ENCODE assay signal across 15 cellular contexts in the genomic region with DNA sequence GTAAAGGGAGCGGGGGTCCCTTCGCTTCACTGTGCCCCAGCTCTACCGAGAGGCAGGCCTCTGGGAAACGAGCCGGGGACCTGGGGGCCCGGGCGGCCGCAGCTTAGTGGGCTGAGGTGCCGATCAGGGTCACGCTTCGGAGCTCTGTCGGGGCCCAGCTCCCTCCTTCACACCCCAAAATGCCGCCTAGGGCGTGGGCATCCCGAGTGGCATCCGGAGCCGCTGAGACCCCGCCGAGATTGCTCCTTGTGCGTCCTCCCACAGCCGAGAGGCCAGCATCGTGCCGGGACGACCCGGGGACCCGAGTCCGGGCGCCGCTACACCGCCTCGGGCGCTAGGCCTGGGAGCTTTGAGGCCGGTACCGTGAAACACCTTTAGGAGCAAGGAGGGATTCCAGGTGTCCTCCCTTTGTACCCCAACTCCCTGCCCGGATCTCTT. TPM values are rescaled to one million over a fixed set of nuclear protein-coding genes. Genes with fewer than 3 reads are reported as not detected.
A peak's percentile ranks its signal among the peaks of the same experiment; 100 is the strongest.
DNase-seq lines count a peak whose midpoint lies in the region; ATAC-seq, FAIRE-seq and TF ChIP-seq lines count a peak whose summit lies in the region.
"Had no signal": no experiment of that assay in that cellular context is flagged by ENCODE, and none has a peak within 500 bp of the region (broad histone marks: within the 10 kb centered on the region; RNA-seq: fewer than 3 reads in every experiment).

No MANE protein-coding gene starts in this region.

- H3K27ac ChIP-seq in kidney (ENCODE audit: low read depth in 2 of 2, low read length in 2 of 2): peak overlapping the region; percentile 94 to 96
- peak overlapping the region; percentile 59 to 83 (median 78) for H3K27ac ChIP-seq in stomach
- H3K27ac ChIP-seq: foreskin keratinocyte had no signal

- H3K27me3 Mint-ChIP-seq in brain: peaks cover 49% of the 10 kb centered on the region

- intact Hi-C loops in kidney (cut with DNase I) (no loop called here), stomach (cut with DNase I; ENCODE audit: low total_unique reads) (no loop called here)

- DNase-seq in NCI-H82 (lab: John Stamatoyannopoulos, UW) (peak; percentile 54), NCI-H82 treated with DMSO at 0.1 percent for 48 hours (lab: John Stamatoyannopoulos, UW; ENCODE audit: unreplicated experiment) (no peak), kidney (no peak), stomach (no peak), H4 (ENCODE audit: low spot score) (no peak), NCI-H526 treated with DMSO at 0.1 percent for 48 hours (lab: John Stamatoyannopoulos, UW) (no peak)
- DNase-seq: 8988T; activated CD8-positive, alpha-beta memory T cell treated with anti-CD3 and anti-CD28 coated beads, Interleukin-2, amount 50 U/mL, for 4 hours; foreskin keratinocyte; GDM1; NCI-H1092; stimulated activated naive CD8-positive, alpha-beta T cell treated with anti-CD3 and anti-CD28 coated beads, Interleukin-15, Interleukin-2, amounts not matched to agents 100 U/mL and 50 U/mL, for 24 hours; T-helper 2 cell had no signal

- ATAC-seq in HG02981 (IDR thresholded peaks at IDR 0.05; ENCODE audit: unreplicated experiment): no peak
- ATAC-seq: foreskin keratinocyte; stimulated activated naive CD8-positive, alpha-beta T cell treated with anti-CD3 and anti-CD28 coated beads, Interleukin-15, Interleukin-2, amounts not matched to agents 100 U/mL and 50 U/mL, for 24 hours had no signal

- H3K4me3 Mint-ChIP-seq in brain: peak overlapping the region; percentile 80 to 92 (median 83)

- H3K4me1 ChIP-seq in kidney (ENCODE audit: control insufficient read depth in 1 of 2, insufficient read depth in 1 of 2, low read depth in 1 of 2, low read length in 2 of 2) (peaks cover 0 to under 1% of the 10 kb centered on the region in 2 donors), stomach (peaks cover 23 to 51% (median 38%) of the 10 kb centered on the region in 4 donors)
- H3K4me1 ChIP-seq: foreskin keratinocyte had no signal

- TF ChIP-seq CTCF in brain (conservative IDR thresholded peaks at IDR 0.05) (no peak), kidney (IDR thresholded peaks at IDR 0.05; ENCODE audit: borderline replicate concordance, extremely low read depth, insufficient read depth) (no peak), stomach (IDR thresholded peaks at IDR 0.05) (no peak)

- peaks cover 0 to 3% (median 0%) of the 10 kb centered on the region in 5 experiments for H3K9me3 Mint-ChIP-seq in brain

- peak overlapping the region; percentile 94 to 100 for H3K9ac ChIP-seq in kidney (ENCODE audit: low read length in 2 of 2)

- no peak for TF ChIP-seq POLR2A in stomach (IDR thresholded peaks at IDR 0.05)

- H3K9me3 ChIP-seq in kidney (ENCODE audit: control insufficient read depth in 1 of 2, low read length in 2 of 2): no peaks in the 10 kb centered on the region
- peaks cover 0 to 18% (median 0%) of the 10 kb centered on the region in 4 donors for H3K9me3 ChIP-seq in stomach

- H3K4me3 ChIP-seq in kidney (ENCODE audit: low read length in 2 of 2) (peak overlapping the region; percentile 73 to 87), stomach (peak overlapping the region; percentile 32 to 53 (median 46))

- 10 to 26% (median 18%) methylated on average over 13 to 35 of the region's 35 CpGs for WGBS in stomach, 5 donors

- H3K36me3 ChIP-seq in kidney (ENCODE audit: control insufficient read depth in 1 of 2, insufficient read depth in 2 of 2, low read length in 2 of 2): no peaks in the 10 kb centered on the region
- H3K36me3 ChIP-seq in stomach: no peaks in the 10 kb centered on the region

- no peak for FAIRE-seq in kidney (lab: Jason Lieb, UNC)

- no peaks in the 10 kb centered on the region for H3K36me3 Mint-ChIP-seq in brain

- peaks cover 44% of the 10 kb centered on the region for H3K4me1 Mint-ChIP-seq in brain

- peaks cover 46 to 96% (median 57%) of the 10 kb centered on the region in 3 donors for H3K27me3 ChIP-seq in stomach

- TF ChIP-seq EP300 in stomach (IDR thresholded peaks at IDR 0.05): no peak

- peak overlapping the region in 4 of 5 experiments; percentile 88 to 99 (median 94) for H3K27ac Mint-ChIP-seq in brain

RNA-seq across cellular contexts. Expression of a gene that starts 1.3 kb away (rescaled TPM):
- polyA plus RNA-seq in brain (ENCODE audit: insufficient read depth, low read depth, low replicate concordance) (21.6 TPM), kidney (ENCODE audit: insufficient read depth, low read depth, low replicate concordance) (15.3 TPM), stomach (1 to 10 TPM in 2 of 3 donors, under 1 TPM in 1; 0.43 to 6.3 (median 2.6) TPM)
- total RNA-seq in kidney (75.3 TPM), stomach (1 to 10 TPM in 1 of 5 donors, under 1 TPM in 2, not detected in 2; 0.45 to 1.0 (median 0.92) TPM)
- 6.4 and 9.9 TPM in 2 replicates for total RNA-seq in H4 (2014; rRNA removed; shearing (Covaris generic))
- total RNA-seq: foreskin keratinocyte had no signal
- polyA plus RNA-seq: foreskin keratinocyte had no signal
